In genomic region chr3:126551839-126552687, GRCh38 we compare ENCODE assay signal across 21 cellular contexts. TPM values are rescaled to one million over a fixed set of nuclear protein-coding genes. Genes with fewer than 3 reads are reported as not detected.
A peak's percentile ranks its signal among the peaks of the same experiment; 100 is the strongest.
DNase-seq lines count a peak whose midpoint lies in the region; ATAC-seq, FAIRE-seq and TF ChIP-seq lines count a peak whose summit lies in the region.
"Had no signal": no experiment of that assay in that cellular context is flagged by ENCODE, and none has a peak within 500 bp of the region (broad histone marks: within the 10 kb centered on the region; RNA-seq: fewer than 3 reads in every experiment).

No MANE protein-coding gene starts in this region.

- peak overlapping the region; percentile 29 for H4K91ac ChIP-seq in H1 (replicated peaks; ENCODE audit: insufficient read length, low read length)
- no peak overlapping the region for H4K91ac ChIP-seq in neuronal stem cell (ENCODE audit: low read depth, low read length, poor library complexity)

- H2BK5ac ChIP-seq in H1 (ENCODE audit: low read depth, low read length) (no peak overlapping the region), neuronal stem cell (ENCODE audit: low read length) (peak overlapping the region; percentile 19)

- H4K5ac ChIP-seq in H1 (ENCODE audit: insufficient read length, low read depth, low read length), result no peak overlapping the region

- POLR2A ChIA-PET in H1 (lab: Charles Lee; ENCODE audit: partially characterized antibody), result no interaction called here

- H3K36me3 ChIP-seq in left ventricle myocardium inferior (no peaks in the 10 kb centered on the region), H1 (ENCODE audit: control insufficient read depth in 2 of 4, insufficient read depth in 4 of 4, low read length in 3 of 4) (no peaks in the 10 kb centered on the region; a peak in 1 of 8 replicates), neuronal stem cell (replicated peaks in 1 of 2; ENCODE audit: control insufficient read depth in 2 of 2, insufficient read depth in 2 of 2, low read length in 2 of 2) (no peaks in the 10 kb centered on the region)
- H3K36me3 ChIP-seq: gastrocnemius medialis, vagina had no signal

- H3K27me3 ChIP-seq in left ventricle myocardium inferior (ENCODE audit: low read depth), result peaks cover 4% of the 10 kb centered on the region
- no peaks in the 10 kb centered on the region for H3K27me3 ChIP-seq in H1 (replicated peaks in 1 of 4; ENCODE audit: control insufficient read depth in 3 of 4, extremely low read depth in 1 of 4, insufficient read depth in 3 of 4, low read length in 3 of 4)
- peaks cover 0 to 16% (median 0%) of the 10 kb centered on the region in 3 experiments for H3K27me3 ChIP-seq in neuronal stem cell (ENCODE audit: control insufficient read depth in 3 of 3, insufficient read depth in 3 of 3, low read depth in 1 of 3, low read length in 3 of 3)
- H3K27me3 ChIP-seq: gastrocnemius medialis, vagina had no signal

- no peak overlapping the region for H3K14ac ChIP-seq in H1 (ENCODE audit: insufficient read length)
- peak overlapping the region; percentile 50 for H3K14ac ChIP-seq in neuronal stem cell (ENCODE audit: low read length)

- WGBS in H1 (ENCODE audit: extremely low coverage in 1 of 2, insufficient coverage in 1 of 2, insufficient read length in 1 of 2, insufficient replicate concordance in 2 of 2, low coverage in 1 of 2, low lambda C conversion rate in 2 of 2, missing lambda C conversion rate in 1 of 2), 2 experiments, result 89% methylated on average over 16 of the region's 17 CpGs; no CpG with 5 or more reads in 1 of the 2 experiments
- WGBS in neuronal stem cell (ENCODE audit: extremely low coverage in 2 of 2, insufficient read length in 2 of 2, insufficient replicate concordance in 1 of 2), 2 donors, result no CpG with 5 or more reads among the region's 17 CpGs

- DNase-seq in left cardiac atrium, result peak; percentile 14
- no peak for DNase-seq in left ventricle myocardium inferior
- no peak for DNase-seq in H1 (ENCODE audit: low read depth in 1 of 2, low spot score in 2 of 2)
- DNase-seq in neuronal stem cell (ENCODE audit: low spot score), result no peak
- no peak for DNase-seq in iPS-NIHi11 (ENCODE audit: low spot score)
- no peak for DNase-seq in activated T-helper 1 cell treated with anti-CD3 and anti-CD28 coated beads, Interleukin-12 subunit alpha, Interleukin-12 subunit beta, Interleukin-2, Interleukin-4 antibody, amounts not matched to agents 30 ng/mL and 10 ng/mL and 1 ng/mL, durations not matched to agents 14 hours and 24 hours and 36 hours (ENCODE audit: low spot score)
- no peak for DNase-seq in NCI-H1092 (lab: John Stamatoyannopoulos, UW)
- no peak for DNase-seq in NCI-H2227 treated with DMSO at 0.1 percent for 48 hours (lab: John Stamatoyannopoulos, UW)
- DNase-seq: activated CD4-positive, alpha-beta T cell treated with anti-CD3 and anti-CD28 coated beads for 36 hours; Calu3; central memory CD4-positive, alpha-beta T cell; mesendoderm; Right ventricle myocardium superior had no signal

- H3K9ac ChIP-seq in H1 (replicated peaks in 1 of 4; ENCODE audit: extremely low read depth in 1 of 4, low read depth in 3 of 4, low read length in 3 of 4), result no peak overlapping the region
- peak overlapping the region; percentile 50 for H3K9ac ChIP-seq in neuronal stem cell (ENCODE audit: low read depth, low read length, poor library complexity)
- H3K9ac ChIP-seq: KMS-11 had no signal

- H3K9me3 Mint-ChIP-seq in activated T-helper 1 cell treated with anti-CD3 and anti-CD28 coated beads, Interleukin-12 subunit alpha, Interleukin-12 subunit beta, Interleukin-2, Interleukin-4 antibody, amounts not matched to agents 30 ng/mL and 10 ng/mL and 1 ng/mL, durations not matched to agents 14 hours and 24 hours and 36 hours, result no peaks in the 10 kb centered on the region
- H3K9me3 Mint-ChIP-seq: stimulated activated effector memory CD8-positive, alpha-beta T cell treated with anti-CD3 and anti-CD28 coated beads, Interleukin-12 subunit alpha, Interleukin-12 subunit beta, amount 100 ng/mL, for 72 hours had no signal

- no peak overlapping the region for H3K27ac ChIP-seq in left ventricle myocardium inferior (replicated peaks)
- no peak overlapping the region for H3K27ac ChIP-seq in H1 (ENCODE audit: low read depth, low read length)
- H3K27ac ChIP-seq in neuronal stem cell (replicated peaks; ENCODE audit: low read length), result no peak overlapping the region
- H3K27ac ChIP-seq: gastrocnemius medialis, KMS-11, vagina had no signal

- H3K27me3 Mint-ChIP-seq in activated T-helper 1 cell treated with anti-CD3 and anti-CD28 coated beads, Interleukin-12 subunit alpha, Interleukin-12 subunit beta, Interleukin-2, Interleukin-4 antibody, amounts not matched to agents 30 ng/mL and 10 ng/mL and 1 ng/mL, durations not matched to agents 14 hours and 24 hours and 36 hours (ENCODE audit: insufficient read depth), result peaks cover 1% of the 10 kb centered on the region
- H3K27me3 Mint-ChIP-seq: activated CD4-positive, alpha-beta T cell treated with anti-CD3 and anti-CD28 coated beads for 36 hours had no signal

- H3K23ac ChIP-seq in H1 (ENCODE audit: insufficient read length) (no peak overlapping the region), neuronal stem cell (ENCODE audit: low read depth, low read length, poor library complexity) (no peak overlapping the region)

- no peak overlapping the region; the same call in 1 of the 2 replicates for H2BK20ac ChIP-seq in H1 (ENCODE audit: low read length)

- FAIRE-seq in H1 (lab: Jason Lieb, UNC), result no peak
- FAIRE-seq: endothelial cell of umbilical vein, GM19239 had no signal

- no peaks in the 10 kb centered on the region for H3K36me3 Mint-ChIP-seq in activated T-helper 1 cell treated with anti-CD3 and anti-CD28 coated beads, Interleukin-12 subunit alpha, Interleukin-12 subunit beta, Interleukin-2, Interleukin-4 antibody, amounts not matched to agents 30 ng/mL and 10 ng/mL and 1 ng/mL, durations not matched to agents 14 hours and 24 hours and 36 hours (ENCODE audit: low read depth)
- H3K36me3 Mint-ChIP-seq: stimulated activated effector memory CD8-positive, alpha-beta T cell treated with anti-CD3 and anti-CD28 coated beads, Interleukin-12 subunit alpha, Interleukin-12 subunit beta, amount 100 ng/mL, for 72 hours had no signal

- intact Hi-C loops in left cardiac atrium (cut with DNase I) (no loop called here), left ventricle myocardium inferior (cut with micrococcal nuclease) (no loop called here)
- intact Hi-C loops in activated T-helper 1 cell treated with anti-CD3 and anti-CD28 coated beads, Interleukin-12 subunit alpha, Interleukin-12 subunit beta, Interleukin-2, Interleukin-4 antibody, amounts not matched to agents 30 ng/mL and 10 ng/mL and 1 ng/mL, durations not matched to agents 14 hours and 24 hours and 36 hours (cut with micrococcal nuclease), result no loop called here

- H3K4me1 ChIP-seq in left ventricle myocardium inferior (peaks cover 13% of the 10 kb centered on the region), H1 (replicated peaks in 1 of 4; ENCODE audit: control insufficient read depth in 3 of 4, insufficient read depth in 4 of 4, low read length in 3 of 4) (peaks cover 0 to 20% (median 10%) of the 10 kb centered on the region in 4 experiments; a peak in 6 of 7 replicates), neuronal stem cell (ENCODE audit: control insufficient read depth in 2 of 2, insufficient read depth in 1 of 2, low read depth in 1 of 2, low read length in 2 of 2) (peaks cover 12 to 21% of the 10 kb centered on the region in 2 donors)
- H3K4me1 ChIP-seq: gastrocnemius medialis, vagina had no signal

- H3K4me2 ChIP-seq in H1 (ENCODE audit: insufficient read depth in 1 of 2, low read depth in 2 of 2, low read length in 2 of 2) (no peak overlapping the region), neuronal stem cell (ENCODE audit: insufficient read depth, low read length, poor library complexity, severe bottlenecking) (no peak overlapping the region)
- H3K4me2 ChIP-seq: KMS-11 had no signal

- no peak for ATAC-seq in left cardiac atrium
- ATAC-seq: activated CD4-positive, alpha-beta T cell treated with anti-CD3 and anti-CD28 coated beads for 36 hours; gastrocnemius medialis; stimulated activated effector memory CD8-positive, alpha-beta T cell treated with anti-CD3 and anti-CD28 coated beads, Interleukin-12 subunit alpha, Interleukin-12 subunit beta, amount 100 ng/mL, for 72 hours had no signal

- H3K18ac ChIP-seq in H1 (ENCODE audit: extremely low read depth, low read length), result no peak overlapping the region
- H3K18ac ChIP-seq in neuronal stem cell (ENCODE audit: low read length), result peak overlapping the region; percentile 61

- peaks cover 0 to 5% of the 10 kb centered on the region in 2 experiments for H4K20me1 ChIP-seq in H1 (replicated peaks in 1 of 2; ENCODE audit: control insufficient read depth in 1 of 2, insufficient read depth in 2 of 2, low read length in 2 of 2)

- H3K9me3 ChIP-seq in left ventricle myocardium inferior (replicated peaks) (no peaks in the 10 kb centered on the region), H1 (ENCODE audit: insufficient read depth in 2 of 2, low read depth in 1 of 2, low read length in 1 of 2) (no peaks in the 10 kb centered on the region), neuronal stem cell (replicated peaks in 1 of 2; ENCODE audit: control insufficient read depth in 2 of 2, insufficient read depth in 1 of 2, low read depth in 1 of 2, low read length in 2 of 2) (no peaks in the 10 kb centered on the region)
- H3K9me3 ChIP-seq: gastrocnemius medialis, vagina had no signal

- no peak overlapping the region for H3K4ac ChIP-seq in H1 (replicated peaks; ENCODE audit: insufficient read length, low read depth, low read length)
- no peak overlapping the region for H3K4ac ChIP-seq in neuronal stem cell (ENCODE audit: low read length)

- H2BK15ac ChIP-seq in H1 (ENCODE audit: low read length) (no peak overlapping the region), neuronal stem cell (ENCODE audit: low read length) (peak overlapping the region; percentile 89)

- no peak overlapping the region for H3K4me3 Mint-ChIP-seq in activated T-helper 1 cell treated with anti-CD3 and anti-CD28 coated beads, Interleukin-12 subunit alpha, Interleukin-12 subunit beta, Interleukin-2, Interleukin-4 antibody, amounts not matched to agents 30 ng/mL and 10 ng/mL and 1 ng/mL, durations not matched to agents 14 hours and 24 hours and 36 hours
- H3K4me3 Mint-ChIP-seq: activated CD4-positive, alpha-beta T cell treated with anti-CD3 and anti-CD28 coated beads for 36 hours; stimulated activated effector memory CD8-positive, alpha-beta T cell treated with anti-CD3 and anti-CD28 coated beads, Interleukin-12 subunit alpha, Interleukin-12 subunit beta, amount 100 ng/mL, for 72 hours had no signal

- no peak overlapping the region for H3K27ac Mint-ChIP-seq in activated T-helper 1 cell treated with anti-CD3 and anti-CD28 coated beads, Interleukin-12 subunit alpha, Interleukin-12 subunit beta, Interleukin-2, Interleukin-4 antibody, amounts not matched to agents 30 ng/mL and 10 ng/mL and 1 ng/mL, durations not matched to agents 14 hours and 24 hours and 36 hours
- H3K27ac Mint-ChIP-seq: activated CD4-positive, alpha-beta T cell treated with anti-CD3 and anti-CD28 coated beads for 36 hours; stimulated activated effector memory CD8-positive, alpha-beta T cell treated with anti-CD3 and anti-CD28 coated beads, Interleukin-12 subunit alpha, Interleukin-12 subunit beta, amount 100 ng/mL, for 72 hours had no signal

- CTCF ChIA-PET in H1 (lab: Charles Lee; ENCODE audit: partially characterized antibody), result interaction anchor here (1.0 to 2.9 kb wide), 6 partner anchors 9 to 305 kb away, joined by 3 to 12 read pairs (median 4); partner anchors contain the start of gene CHST13

- no peak for TF ChIP-seq RAD21 in H1 (IDR thresholded peaks at IDR 0.05 in 1 of 2, conservative IDR thresholded peaks at IDR 0.05 in 1 of 2; ENCODE audit: low read depth in 2 of 2, low read length in 2 of 2)

- no peak overlapping the region for H3K4me3 ChIP-seq in left ventricle myocardium inferior
- H3K4me3 ChIP-seq in H1 (ENCODE audit: extremely low read depth in 1 of 4, insufficient read depth in 2 of 4, low read depth in 3 of 4, low read length in 4 of 4), result no peak overlapping the region
- no peak overlapping the region for H3K4me3 ChIP-seq in neuronal stem cell (ENCODE audit: low read length in 2 of 2)
- H3K4me3 ChIP-seq: gastrocnemius medialis, vagina had no signal

- no peak overlapping the region for H2BK120ac ChIP-seq in H1 (replicated peaks; ENCODE audit: low read depth, low read length)
- no peak overlapping the region for H2BK120ac ChIP-seq in neuronal stem cell (ENCODE audit: low read depth, low read length)

- no peak for TF ChIP-seq EP300 in H1 (IDR thresholded peaks at IDR 0.05; ENCODE audit: borderline replicate concordance in 1 of 2, low read depth in 2 of 2, low read length in 2 of 2)

- no peaks in the 10 kb centered on the region for H3K79me2 ChIP-seq in H1 (ENCODE audit: control insufficient read depth in 1 of 2, insufficient read depth in 2 of 2, low read length in 2 of 2)

- H3K4me1 Mint-ChIP-seq in activated T-helper 1 cell treated with anti-CD3 and anti-CD28 coated beads, Interleukin-12 subunit alpha, Interleukin-12 subunit beta, Interleukin-2, Interleukin-4 antibody, amounts not matched to agents 30 ng/mL and 10 ng/mL and 1 ng/mL, durations not matched to agents 14 hours and 24 hours and 36 hours (ENCODE audit: low read depth), result no peaks in the 10 kb centered on the region
- H3K4me1 Mint-ChIP-seq: activated CD4-positive, alpha-beta T cell treated with anti-CD3 and anti-CD28 coated beads for 36 hours; stimulated activated effector memory CD8-positive, alpha-beta T cell treated with anti-CD3 and anti-CD28 coated beads, Interleukin-12 subunit alpha, Interleukin-12 subunit beta, amount 100 ng/mL, for 72 hours had no signal

- no peak for TF ChIP-seq POLR2A in H1 (IDR thresholded peaks at IDR 0.05; ENCODE audit: control extremely low read depth in 1 of 2, low read depth in 2 of 2, low read length in 2 of 2)

- no peak overlapping the region for H2AK5ac ChIP-seq in H1 (ENCODE audit: low read depth, low read length)
- H2AK5ac ChIP-seq in neuronal stem cell (ENCODE audit: low read depth, low read length), result peak overlapping the region; percentile 71

- TF ChIP-seq CTCF in left ventricle myocardium inferior (IDR thresholded peaks at IDR 0.05; ENCODE audit: borderline replicate concordance), result no peak
- no peak for TF ChIP-seq CTCF in H1 (IDR thresholded peaks at IDR 0.05; ENCODE audit: control extremely low read depth in 1 of 3, insufficient read depth in 1 of 3, low read depth in 1 of 3, low read length in 3 of 3)

- H3K79me1 ChIP-seq in H1 (ENCODE audit: low read depth, low read length), result no peaks in the 10 kb centered on the region
- H3K79me1 ChIP-seq in neuronal stem cell (ENCODE audit: low read depth, low read length), result peaks cover 5% of the 10 kb centered on the region

- no peak overlapping the region for H3K56ac ChIP-seq in H1 (replicated peaks; ENCODE audit: insufficient read length, low read depth, low read length)

- H3K23me2 ChIP-seq in H1 (ENCODE audit: low read depth, low read length), result peaks cover 9% of the 10 kb centered on the region; the same call in 1 of the 2 replicates

- H2AFZ ChIP-seq in H1 (ENCODE audit: low read length) (no peak overlapping the region), neuronal stem cell (ENCODE audit: low read length) (no peak overlapping the region)

- no peak overlapping the region for H4K8ac ChIP-seq in H1 (ENCODE audit: extremely low read depth, insufficient read depth, low read length)
- peak overlapping the region; percentile 23 for H4K8ac ChIP-seq in neuronal stem cell (ENCODE audit: low read depth, low read length)

- H2BK12ac ChIP-seq in H1 (ENCODE audit: low read depth, low read length), result peak overlapping the region; percentile 50; the same call in 1 of the 2 replicates
- peak overlapping the region; percentile 80 for H2BK12ac ChIP-seq in neuronal stem cell (ENCODE audit: low read length)

RNA-seq across cellular contexts. Expression of gene C3orf22, which starts 6.7 kb away (rescaled TPM):
- total RNA-seq in left cardiac atrium (not detected), left ventricle myocardium inferior (not detected)
- total RNA-seq in H1 (2021; fragmentation: NEBNext Ultra II Directional; extraction: Animal tissue kit (Norgen Biotek cat#: 25700)), result not detected in 2 replicates
- polyA plus RNA-seq in H1 (2011; rRNA removed), result not detected in 2 replicates
- polyA plus RNA-seq in H1 (2011; cell fraction: cytosol; rRNA removed), result not detected
- polyA plus RNA-seq in H1 (2011; cell fraction: nucleus; rRNA removed), result not detected
- not detected in 4 replicates for polyA plus RNA-seq in H1 (2012, experiment 1 of 2)
- polyA plus RNA-seq in H1 (2012, experiment 2 of 2), result not detected
- polyA plus RNA-seq in H1 (2013, experiment 1 of 2), result not detected
- polyA plus RNA-seq in H1 (2013, experiment 2 of 2), result not detected
- not detected in 2 replicates for polyA minus RNA-seq in H1 (2011; rRNA and poly(A)+ RNA removed)
- polyA minus RNA-seq in H1 (2011; cell fraction: cytosol; rRNA and poly(A)+ RNA removed), result not detected
- polyA minus RNA-seq in H1 (2011; cell fraction: nucleus; rRNA and poly(A)+ RNA removed), result not detected
- 0.03 TPM for polyA plus RNA-seq in neuronal stem cell (2013, experiment 1 of 2)
- polyA plus RNA-seq in neuronal stem cell (2013, experiment 2 of 2), result not detected
- total RNA-seq in activated T-helper 1 cell treated with anti-CD3 and anti-CD28 coated beads, Interleukin-12 subunit alpha, Interleukin-12 subunit beta, Interleukin-2, Interleukin-4 antibody, amounts not matched to agents 30 ng/mL and 10 ng/mL and 1 ng/mL, durations not matched to agents 14 hours and 24 hours and 36 hours, result not detected in 2 replicates
- total RNA-seq: activated CD4-positive, alpha-beta T cell treated with anti-CD3 and anti-CD28 coated beads for 36 hours; Calu3; endothelial cell of umbilical vein; gastrocnemius medialis; Right ventricle myocardium superior; T-helper 2 cell treated with Interferon-gamma antibody and Interleukin-4, amounts not matched to agents 100 ng/mL and 5 ng/mL, for 36 hours; vagina had no signal
- polyA plus RNA-seq: adipose tissue, endothelial cell of umbilical vein had no signal

RNA-seq across cellular contexts. Expression of gene CHST13, which starts 28.1 kb away (rescaled TPM):
- total RNA-seq in left cardiac atrium (under 1 TPM; 0.60 to 0.74 TPM), left ventricle myocardium inferior (0.11 TPM)
- 5.4 and 5.9 TPM in 2 replicates for total RNA-seq in H1 (2021; fragmentation: NEBNext Ultra II Directional; extraction: Animal tissue kit (Norgen Biotek cat#: 25700))
- polyA plus RNA-seq in H1 (2011; rRNA removed), result 11.7 and 15.6 TPM in 2 replicates
- polyA plus RNA-seq in H1 (2011; cell fraction: cytosol; rRNA removed), result 7.5 TPM
- polyA plus RNA-seq in H1 (2011; cell fraction: nucleus; rRNA removed), result 7.6 TPM
- 2.1 to 6.2 TPM (median 5.1 TPM) in 4 replicates for polyA plus RNA-seq in H1 (2012, experiment 1 of 2)
- 5.3 TPM for polyA plus RNA-seq in H1 (2012, experiment 2 of 2)
- 9.0 TPM for polyA plus RNA-seq in H1 (2013, experiment 1 of 2)
- polyA plus RNA-seq in H1 (2013, experiment 2 of 2), result 9.3 TPM
- 0.22 and 0.57 TPM in 2 replicates for polyA minus RNA-seq in H1 (2011; rRNA and poly(A)+ RNA removed)
- polyA minus RNA-seq in H1 (2011; cell fraction: cytosol; rRNA and poly(A)+ RNA removed), result 4.1 TPM
- 2.8 TPM for polyA minus RNA-seq in H1 (2011; cell fraction: nucleus; rRNA and poly(A)+ RNA removed)
- 1.4 TPM for polyA plus RNA-seq in neuronal stem cell (2013, experiment 1 of 2)
- polyA plus RNA-seq in neuronal stem cell (2013, experiment 2 of 2), result 1.6 TPM
- not detected in 2 replicates for total RNA-seq in activated T-helper 1 cell treated with anti-CD3 and anti-CD28 coated beads, Interleukin-12 subunit alpha, Interleukin-12 subunit beta, Interleukin-2, Interleukin-4 antibody, amounts not matched to agents 30 ng/mL and 10 ng/mL and 1 ng/mL, durations not matched to agents 14 hours and 24 hours and 36 hours
- total RNA-seq: activated CD4-positive, alpha-beta T cell treated with anti-CD3 and anti-CD28 coated beads for 36 hours; endothelial cell of umbilical vein; T-helper 2 cell treated with Interferon-gamma antibody and Interleukin-4, amounts not matched to agents 100 ng/mL and 5 ng/mL, for 36 hours had no signal

RNA-seq across cellular contexts. Expression of gene UROC1, which starts 34.5 kb away (rescaled TPM):
- total RNA-seq in left cardiac atrium (not detected), left ventricle myocardium inferior (not detected)
- total RNA-seq in H1 (2021; fragmentation: NEBNext Ultra II Directional; extraction: Animal tissue kit (Norgen Biotek cat#: 25700)), result not detected in 2 replicates
- 0.03 and 0.09 TPM in 2 replicates for polyA plus RNA-seq in H1 (2011; rRNA removed)
- 0.05 TPM for polyA plus RNA-seq in H1 (2011; cell fraction: cytosol; rRNA removed)
- 0.10 TPM for polyA plus RNA-seq in H1 (2011; cell fraction: nucleus; rRNA removed)
- polyA plus RNA-seq in H1 (2012, experiment 1 of 2), result 0.05 TPM in 2 of 4 replicates, not detected in the others
- not detected for polyA plus RNA-seq in H1 (2012, experiment 2 of 2)
- not detected for polyA plus RNA-seq in H1 (2013, experiment 1 of 2)
- 0.04 TPM for polyA plus RNA-seq in H1 (2013, experiment 2 of 2)
- polyA minus RNA-seq in H1 (2011; rRNA and poly(A)+ RNA removed), result 0.05 TPM in 1 of 2 replicates, not detected in the other
- polyA minus RNA-seq in H1 (2011; cell fraction: cytosol; rRNA and poly(A)+ RNA removed), result not detected
- polyA minus RNA-seq in H1 (2011; cell fraction: nucleus; rRNA and poly(A)+ RNA removed), result not detected
- polyA plus RNA-seq in neuronal stem cell (2013, experiment 1 of 2), result not detected
- 0.03 TPM for polyA plus RNA-seq in neuronal stem cell (2013, experiment 2 of 2)
- not detected in 2 replicates for total RNA-seq in activated T-helper 1 cell treated with anti-CD3 and anti-CD28 coated beads, Interleukin-12 subunit alpha, Interleukin-12 subunit beta, Interleukin-2, Interleukin-4 antibody, amounts not matched to agents 30 ng/mL and 10 ng/mL and 1 ng/mL, durations not matched to agents 14 hours and 24 hours and 36 hours
- total RNA-seq: activated CD4-positive, alpha-beta T cell treated with anti-CD3 and anti-CD28 coated beads for 36 hours; Calu3; endothelial cell of umbilical vein; Right ventricle myocardium superior; T-helper 2 cell treated with Interferon-gamma antibody and Interleukin-4, amounts not matched to agents 100 ng/mL and 5 ng/mL, for 36 hours; vagina had no signal
- polyA plus RNA-seq: adipose tissue, endothelial cell of umbilical vein had no signal
